Comparison of ENCODE assay signal across 6 cellular contexts in genomic region chr1:153536618-153537375, GRCh38. TPM values are rescaled to one million over a fixed set of nuclear protein-coding genes. Genes with fewer than 3 reads are reported as not detected.
A peak's percentile ranks its signal among the peaks of the same experiment; 100 is the strongest.
DNase-seq lines count a peak whose midpoint lies in the region; ATAC-seq and TF ChIP-seq lines count a peak whose summit lies in the region.

No MANE protein-coding gene starts in this region.

- peaks cover 19% of the 10 kb centered on the region for H3F3A ChIP-seq in smooth muscle cell (ENCODE audit: low read depth)

- no peak for TF ChIP-seq CTCF in smooth muscle cell (IDR thresholded peaks at IDR 0.05; ENCODE audit: borderline replicate concordance, insufficient read depth, poor library complexity, severe bottlenecking)

- no peak for ATAC-seq in HG03159 (IDR thresholded peaks at IDR 0.05; ENCODE audit: unreplicated experiment)

- peaks cover 16% of the 10 kb centered on the region for H3K4me1 ChIP-seq in smooth muscle cell (ENCODE audit: low read depth)

- H2AFZ ChIP-seq in smooth muscle cell (ENCODE audit: low read depth): no peak overlapping the region

- no peaks in the 10 kb centered on the region for H3K9me3 ChIP-seq in smooth muscle cell (replicated peaks; ENCODE audit: low read depth)

- H3K36me3 ChIP-seq in smooth muscle cell (ENCODE audit: low read depth): no peaks in the 10 kb centered on the region

- H3K9ac ChIP-seq in smooth muscle cell (ENCODE audit: low read depth): no peak overlapping the region

- H3K27me3 ChIP-seq in smooth muscle cell (ENCODE audit: low read depth): no peaks in the 10 kb centered on the region

- DNase-seq in OCI-M1 (lab: John Stamatoyannopoulos, UW) (peak; percentile 40), epithelial cell of prostate (ENCODE audit: low read depth, low spot score) (no peak), smooth muscle cell (lab: John Stamatoyannopoulos, UW; ENCODE audit: unreplicated experiment) (no peak), EL (no peak)
- DNase-seq in stimulated activated CD4-positive, alpha-beta T cell treated with anti-CD3 and anti-CD28 coated beads, Interleukin-4, amount 100 ng/mL, for 1 hour: no peak

- WGBS in smooth muscle cell (ENCODE audit: low lambda C conversion rate): 96% methylated on average over 10 of the region's 10 CpGs

- H3K27ac ChIP-seq in epithelial cell of prostate (peak overlapping the region; percentile 98), smooth muscle cell (ENCODE audit: low read depth) (peak overlapping the region; percentile 93)

- H4K20me1 ChIP-seq in smooth muscle cell (ENCODE audit: low read depth): peaks cover 6% of the 10 kb centered on the region

- H3K79me2 ChIP-seq in smooth muscle cell (ENCODE audit: low read depth): peaks cover 10% of the 10 kb centered on the region

- H3K4me2 ChIP-seq in smooth muscle cell: peak overlapping the region; percentile 88

- H3K4me3 ChIP-seq in smooth muscle cell: peak overlapping the region; percentile 61

RNA-seq across cellular contexts. Expression of gene S100A6, which starts 1.0 kb away (rescaled TPM):
- 410 and 499 TPM in 2 replicates for total RNA-seq in smooth muscle cell
- polyA plus RNA-seq in smooth muscle cell: 1,358 and 1,471 TPM in 2 replicates

RNA-seq across cellular contexts. Expression of gene S100A5, which starts 3.9 kb away (rescaled TPM):
- total RNA-seq in smooth muscle cell: 1.6 and 5.7 TPM in 2 replicates
- 4.8 and 6.2 TPM in 2 replicates for polyA plus RNA-seq in smooth muscle cell

RNA-seq across cellular contexts. Expression of gene S100A4, which starts 8.8 kb away (rescaled TPM):
- total RNA-seq in smooth muscle cell: 1,139 and 1,222 TPM in 2 replicates
- polyA plus RNA-seq in smooth muscle cell: 1,491 and 1,802 TPM in 2 replicates

RNA-seq across cellular contexts. Expression of gene S100A3, which starts 12.3 kb away (rescaled TPM):
- total RNA-seq in smooth muscle cell: 11.2 and 13.9 TPM in 2 replicates
- polyA plus RNA-seq in smooth muscle cell: 18.0 and 19.8 TPM in 2 replicates

RNA-seq across cellular contexts. Expression of gene S100A2, which starts 28.8 kb away (rescaled TPM):
- 2.3 and 7.3 TPM in 2 replicates for total RNA-seq in smooth muscle cell
- polyA plus RNA-seq in smooth muscle cell: 16.6 and 20.4 TPM in 2 replicates
